Comparison of ENCODE assay signal across 8 cellular contexts in genomic region chr6:89940225-89941027, GRCh38. TPM values are rescaled to one million over a fixed set of nuclear protein-coding genes. Genes with fewer than 3 reads are reported as not detected.
A peak's percentile ranks its signal among the peaks of the same experiment; 100 is the strongest.
DNase-seq lines count a peak whose midpoint lies in the region; ATAC-seq and TF ChIP-seq lines count a peak whose summit lies in the region.

No MANE protein-coding gene starts in this region.

- H3K4me2 ChIP-seq in GM23248 (ENCODE audit: unreplicated experiment): no peak overlapping the region
- H3K4me2 ChIP-seq in trophoblast cell (ENCODE audit: low read length): no peak overlapping the region

- DNase-seq in DMS79 (lab: John Stamatoyannopoulos, UW) (peak; percentile 65), GM23248 (peak; percentile 88), NB4 (ENCODE audit: low read depth) (peak; percentile 81), SK-N-DZ (ENCODE audit: low spot score) (peak; percentile 77), germinal center (ENCODE audit: low spot score) (peak; percentile 52), trophoblast cell (peak; percentile 56 to 79)
- peak; percentile 83 for DNase-seq in activated naive CD4-positive, alpha-beta T cell treated with anti-CD3 and anti-CD28 coated beads, Interleukin-2, amount 10 ng/mL, durations not matched to agents 7 days and 5 days

- H3K79me2 ChIP-seq in GM23248 (ENCODE audit: insufficient read depth): no peaks in the 10 kb centered on the region
- H3K79me2 ChIP-seq in trophoblast cell (ENCODE audit: control insufficient read depth, insufficient read depth, low read length, poor library complexity): no peaks in the 10 kb centered on the region

- no peak overlapping the region for H2AK5ac ChIP-seq in trophoblast cell (ENCODE audit: low read length)

- no peak overlapping the region for H3K14ac ChIP-seq in trophoblast cell (ENCODE audit: low read length)

- no peak for ATAC-seq in HG03520 (IDR thresholded peaks at IDR 0.05; ENCODE audit: unreplicated experiment)

- peaks cover 17% of the 10 kb centered on the region; the same call in 1 of the 2 replicates for H3K27me3 ChIP-seq in GM23248 (replicated peaks; ENCODE audit: insufficient read depth)
- H3K27me3 ChIP-seq in trophoblast cell (ENCODE audit: insufficient read depth, low read length): no peaks in the 10 kb centered on the region

- H3K36me3 Mint-ChIP-seq in activated naive CD4-positive, alpha-beta T cell treated with anti-CD3 and anti-CD28 coated beads, Interleukin-2, amount 10 ng/mL, durations not matched to agents 7 days and 5 days: peaks cover 66% of the 10 kb centered on the region

- 27 to 28% methylated on average over 9 of the region's 9 CpGs for whole genome bisulfite sequencing in GM23248 (ENCODE audit: low coverage in 1 of 2, low lambda C conversion rate in 2 of 2, missing lambda C conversion rate in 2 of 2), 2 experiments
- no CpG with 5 or more reads among the region's 9 CpGs for WGBS in trophoblast cell (ENCODE audit: extremely low coverage, insufficient coverage, insufficient read length)

- 0 out of 2 replicates have a peak, but pooled peaks cover 7% of the 10 kb centered on the region for H3K4me1 ChIP-seq in GM23248 (ENCODE audit: insufficient read depth)
- no peaks in the 10 kb centered on the region for H3K4me1 ChIP-seq in trophoblast cell (ENCODE audit: control insufficient read depth in 1 of 2, insufficient read depth in 2 of 2, low read length in 2 of 2)

- H3K9me3 Mint-ChIP-seq in activated naive CD4-positive, alpha-beta T cell treated with anti-CD3 and anti-CD28 coated beads, Interleukin-2, amount 10 ng/mL, durations not matched to agents 7 days and 5 days: no peaks in the 10 kb centered on the region

- H3K9ac ChIP-seq in GM23248: no peak overlapping the region
- no peak overlapping the region for H3K9ac ChIP-seq in trophoblast cell (ENCODE audit: low read length)

- H4K12ac ChIP-seq in trophoblast cell (ENCODE audit: low read depth, low read length): no peak overlapping the region

- H3K4me3 ChIP-seq in GM23248: no peak overlapping the region
- no peak overlapping the region for H3K4me3 ChIP-seq in NB4 (ENCODE audit: low read depth, low read length)
- no peak overlapping the region for H3K4me3 ChIP-seq in trophoblast cell (ENCODE audit: low read depth, low read length)

- H3K18ac ChIP-seq in trophoblast cell (ENCODE audit: low read length): no peak overlapping the region

- no peaks in the 10 kb centered on the region for H3F3A ChIP-seq in GM23248 (ENCODE audit: insufficient read depth)

- no peak overlapping the region for H2BK5ac ChIP-seq in trophoblast cell (ENCODE audit: low read depth, low read length, poor library complexity)

- no peak overlapping the region for H3K23ac ChIP-seq in trophoblast cell (ENCODE audit: low read length)

- peak; percentile 84 for TF ChIP-seq CTCF in NB4 (IDR thresholded peaks at IDR 0.05; ENCODE audit: low read depth, low read length)

- H3K27ac ChIP-seq in GM23248: no peak overlapping the region
- H3K27ac ChIP-seq in trophoblast cell (ENCODE audit: low read depth, low read length): no peak overlapping the region

- H2AFZ ChIP-seq in GM23248 (no peak overlapping the region), trophoblast cell (ENCODE audit: insufficient read depth, low read length, poor library complexity) (no peak overlapping the region)

- no peaks in the 10 kb centered on the region for H3K79me1 ChIP-seq in trophoblast cell (ENCODE audit: low read length)

- TF ChIP-seq POLR2A in NB4 (IDR thresholded peaks at IDR 0.05; ENCODE audit: extremely low read depth, insufficient read length): no peak

- no peak overlapping the region for H3K4ac ChIP-seq in trophoblast cell (ENCODE audit: low read depth, low read length)

- no peak overlapping the region for H4K91ac ChIP-seq in trophoblast cell (ENCODE audit: low read depth, low read length)

- no peaks in the 10 kb centered on the region for H3K27me3 Mint-ChIP-seq in activated naive CD4-positive, alpha-beta T cell treated with anti-CD3 and anti-CD28 coated beads, Interleukin-2, amount 10 ng/mL, durations not matched to agents 7 days and 5 days

- H3K9me2 ChIP-seq in GM23248 (ENCODE audit: insufficient read depth): no peaks in the 10 kb centered on the region

- in situ Hi-C loops in GM23248 (cut with MboI): no loop called here

- CTCF ChIA-PET in activated naive CD4-positive, alpha-beta T cell treated with anti-CD3 and anti-CD28 coated beads, Interleukin-2, amount 10 ng/mL, durations not matched to agents 7 days and 5 days (lab: Charles Lee): interaction anchor here (0.6 to 6.3 kb wide), 64 partner anchors 9 to 557 kb away, joined by 3 to 133 read pairs (median 4); no protein-coding TSS in a partner anchor

- no peak overlapping the region for H2BK12ac ChIP-seq in trophoblast cell (ENCODE audit: low read length)

- H3K4me3 Mint-ChIP-seq in activated naive CD4-positive, alpha-beta T cell treated with anti-CD3 and anti-CD28 coated beads, Interleukin-2, amount 10 ng/mL, durations not matched to agents 7 days and 5 days: no peak overlapping the region

- no peaks in the 10 kb centered on the region for H3K36me3 ChIP-seq in GM23248 (ENCODE audit: low read depth)
- H3K36me3 ChIP-seq in trophoblast cell (ENCODE audit: control insufficient read depth in 1 of 2, insufficient read depth in 2 of 2, low read length in 2 of 2): no peaks in the 10 kb centered on the region

- H3K27ac Mint-ChIP-seq in activated naive CD4-positive, alpha-beta T cell treated with anti-CD3 and anti-CD28 coated beads, Interleukin-2, amount 10 ng/mL, durations not matched to agents 7 days and 5 days: peak overlapping the region; percentile 77

- H3K9me3 ChIP-seq in GM23248 (ENCODE audit: low read depth) (no peaks in the 10 kb centered on the region), trophoblast cell (ENCODE audit: insufficient read depth, low read depth, low read length) (no peaks in the 10 kb centered on the region)

- H4K20me1 ChIP-seq in GM23248 (ENCODE audit: insufficient read depth): no peaks in the 10 kb centered on the region

- no peak overlapping the region for H2BK120ac ChIP-seq in trophoblast cell (ENCODE audit: insufficient read depth, low read length, poor library complexity)

- no peak overlapping the region for H4K8ac ChIP-seq in trophoblast cell (ENCODE audit: low read depth, low read length)

- peaks cover 49% of the 10 kb centered on the region for H3K4me1 Mint-ChIP-seq in activated naive CD4-positive, alpha-beta T cell treated with anti-CD3 and anti-CD28 coated beads, Interleukin-2, amount 10 ng/mL, durations not matched to agents 7 days and 5 days

RNA-seq across cellular contexts. Expression of gene GJA10, which starts 46.2 kb away (rescaled TPM):
- not detected in 2 replicates for total RNA-seq in GM23248 (2014; rRNA removed; shearing (Covaris generic))
- polyA plus RNA-seq in GM23248 (2016; fragmentation: Nextera tagmentation; extraction: Ambion mirVana): not detected in 2 replicates
- polyA plus RNA-seq in SK-N-DZ (2014; cell fraction: cytosol; rRNA removed): 0.08 and 0.21 TPM in 2 replicates
- polyA plus RNA-seq in SK-N-DZ (2014; cell fraction: nucleus; rRNA removed): 0.09 TPM in 1 of 2 replicates, not detected in the other
- polyA plus RNA-seq in trophoblast cell (2013): not detected in 2 replicates
